In genomic region chr5:1470762-1471211, GRCh38 we compare ENCODE assay signal across 23 cellular contexts. TPM values are rescaled to one million over a fixed set of nuclear protein-coding genes. Genes with fewer than 3 reads are reported as not detected.
DNase-seq lines count a peak whose midpoint lies in the region; ATAC-seq and TF ChIP-seq lines count a peak whose summit lies in the region.
"Had no signal": no experiment of that assay in that cellular context is flagged by ENCODE, and none has a peak within 500 bp of the region (broad histone marks: within the 10 kb centered on the region; RNA-seq: fewer than 3 reads in every experiment).

No MANE protein-coding gene starts in this region.

- TF ChIP-seq POLR2A in stomach (IDR thresholded peaks at IDR 0.05) = no peak

- BruUV-seq in mammary epithelial cell (replicated peaks; lab: Mats Ljungman, UMichigan) = no TSS peak

- no peaks in the 10 kb centered on the region for H3K9me3 Mint-ChIP-seq in effector memory CD8-positive, alpha-beta T cell
- H3K9me3 Mint-ChIP-seq: activated B cell treated with CpG ODN at 0.5 μM for 24 hours, neural progenitor cell had no signal

- H3K4me1 Mint-ChIP-seq in effector memory CD8-positive, alpha-beta T cell (ENCODE audit: low read depth in 2 of 2) = peaks cover 11 to 12% of the 10 kb centered on the region in 2 donors

- WGBS in mesodermal cell (ENCODE audit: insufficient coverage in 2 of 2), 2 experiments = 91 to 97% methylated on average over 16 to 18 of the region's 18 CpGs
- WGBS in stomach, 5 donors = 50 to 63% (median 58%) methylated on average over 18 of the region's 18 CpGs
- WGBS in mammary epithelial cell (ENCODE audit: low coverage, missing lambda C conversion rate) = 86% methylated on average over 17 of the region's 18 CpGs

- H3K4me3 ChIP-seq in right atrium auricular region = no peak overlapping the region
- H3K4me3 ChIP-seq in mesodermal cell (ENCODE audit: extremely low read depth, insufficient read depth, low read length, poor library complexity, severe bottlenecking) = no peak overlapping the region
- no peak overlapping the region for H3K4me3 ChIP-seq in stomach
- H3K4me3 ChIP-seq in mammary epithelial cell (replicated peaks in 1 of 3; ENCODE audit: insufficient read depth in 1 of 3, low read depth in 2 of 3, low read length in 3 of 3) = no peak overlapping the region
- H3K4me3 ChIP-seq: A549, MG63, neural progenitor cell had no signal

- no peaks in the 10 kb centered on the region for H4K20me1 ChIP-seq in mammary epithelial cell (ENCODE audit: insufficient read depth, low read length)

- no peaks in the 10 kb centered on the region for H3K4me1 ChIP-seq in right atrium auricular region
- H3K4me1 ChIP-seq in mesodermal cell (ENCODE audit: control insufficient read depth, insufficient read depth, low read length, poor library complexity, severe bottlenecking) = peaks cover 17% of the 10 kb centered on the region
- H3K4me1 ChIP-seq in stomach = peaks cover 0 to 11% (median 0%) of the 10 kb centered on the region in 4 donors
- H3K4me1 ChIP-seq in mammary epithelial cell (ENCODE audit: insufficient read depth, low read length) = peaks cover 8% of the 10 kb centered on the region
- H3K4me1 ChIP-seq: neural progenitor cell had no signal

- CTCF ChIA-PET in mammary epithelial cell (lab: Charles Lee; ENCODE audit: low non-redundant PET) = no interaction called here

- no peaks in the 10 kb centered on the region for H3K79me2 ChIP-seq in mammary epithelial cell (ENCODE audit: insufficient read depth, low read length)

- TF ChIP-seq EP300 in stomach (IDR thresholded peaks at IDR 0.05) = no peak

- peaks cover 22% of the 10 kb centered on the region for H3K36me3 ChIP-seq in right atrium auricular region
- peaks cover 72% of the 10 kb centered on the region for H3K36me3 ChIP-seq in mesodermal cell (ENCODE audit: control insufficient read depth, insufficient read depth, low read length)
- peaks cover 20 to 94% (median 71%) of the 10 kb centered on the region in 4 donors for H3K36me3 ChIP-seq in stomach
- peaks cover 8% of the 10 kb centered on the region for H3K36me3 ChIP-seq in mammary epithelial cell (ENCODE audit: insufficient read depth, low read length)
- H3K36me3 ChIP-seq: neural progenitor cell had no signal

- H3K4me2 ChIP-seq in mammary epithelial cell (ENCODE audit: insufficient read depth, low read depth, low read length) = no peak overlapping the region
- H3K4me2 ChIP-seq: neural progenitor cell had no signal

- DNase-seq in Right ventricle myocardium inferior (ENCODE audit: missing footprints) (peak; percentile 62), right atrium auricular region (ENCODE audit: low spot score) (no peak), stomach (peak; percentile 71), Kasumi-1 (lab: John Stamatoyannopoulos, UW) (no peak), DMS79 (lab: John Stamatoyannopoulos, UW) (no peak), mammary epithelial cell (no peak)
- DNase-seq in effector memory CD8-positive, alpha-beta T cell = no peak
- DNase-seq: activated B cell treated with CpG ODN at 0.5 μM for 24 hours; activated CD4-positive, alpha-beta memory T cell treated with anti-CD3 and anti-CD28 coated beads for 36 hours; activated naive CD4-positive, alpha-beta T cell; amygdala; C1 segment of cervical spinal cord; MG63; NCI-H1694 treated with DMSO at 0.1 percent for 48 hours; NCI-H2171 treated with DMSO at 0.1 percent for 48 hours; NCI-H526; stimulated activated CD4-positive, alpha-beta T cell treated with anti-CD3 and anti-CD28 coated beads, Interleukin-4, amount 100 ng/mL, for 4 hours; T1000 had no signal

- in situ Hi-C loops in mammary epithelial cell (cut with MboI; ENCODE audit: low sequenced_read_pairs in 2 of 2) = no loop called here

- H3K27me3 ChIP-seq in right atrium auricular region (no peaks in the 10 kb centered on the region), stomach (no peaks in the 10 kb centered on the region), mammary epithelial cell (ENCODE audit: insufficient read depth, low read length) (no peaks in the 10 kb centered on the region)
- H3K27me3 ChIP-seq: MG63, neural progenitor cell had no signal

- intact Hi-C loops in Right ventricle myocardium inferior (cut with DNase I) = no loop called here
- intact Hi-C loops in stomach (cut with DNase I; ENCODE audit: low total_unique reads) = loop anchor here (10.0 kb wide), 1 partner anchor 154 kb away; no protein-coding TSS in a partner anchor
- intact Hi-C loops in mammary epithelial cell (cut with micrococcal nuclease) = loop anchor here (10.0 kb wide), 1 partner anchor 174 kb away; no protein-coding TSS in a partner anchor

- no peak for ATAC-seq in Right ventricle myocardium inferior
- no peak for ATAC-seq in effector memory CD8-positive, alpha-beta T cell (replicated peaks)

- peak overlapping the region; percentile 57 to 65 for H3K27ac Mint-ChIP-seq in effector memory CD8-positive, alpha-beta T cell
- H3K27ac Mint-ChIP-seq: activated CD4-positive, alpha-beta memory T cell treated with anti-CD3 and anti-CD28 coated beads for 36 hours; neural progenitor cell had no signal

- peaks cover 53% of the 10 kb centered on the region for H3K36me3 Mint-ChIP-seq in effector memory CD8-positive, alpha-beta T cell (ENCODE audit: insufficient read depth)

- dilution Hi-C loops in mammary epithelial cell (cut with HindIII; ENCODE audit: low sequenced_read_pairs) = loop anchor here (5.0 kb wide), 2 partner anchors 42 to 68 kb away; no protein-coding TSS in a partner anchor

- H3K4me3 Mint-ChIP-seq in effector memory CD8-positive, alpha-beta T cell = no peak overlapping the region
- H3K4me3 Mint-ChIP-seq: activated B cell treated with CpG ODN at 0.5 μM for 24 hours; activated CD4-positive, alpha-beta memory T cell treated with anti-CD3 and anti-CD28 coated beads for 36 hours; dendritic cell treated with granulocyte-macrophage colony-stimulating factor and Interleukin-4, amounts not matched to agents 40 ng/mL and 50 ng/mL, for 4 days; neural progenitor cell had no signal

- H3K27me3 Mint-ChIP-seq in effector memory CD8-positive, alpha-beta T cell = no peaks in the 10 kb centered on the region
- H3K27me3 Mint-ChIP-seq: activated B cell treated with CpG ODN at 0.5 μM for 24 hours; activated CD4-positive, alpha-beta memory T cell treated with anti-CD3 and anti-CD28 coated beads for 36 hours; dendritic cell treated with granulocyte-macrophage colony-stimulating factor and Interleukin-4, amounts not matched to agents 40 ng/mL and 50 ng/mL, for 4 days had no signal

- H3K9me3 ChIP-seq in right atrium auricular region = no peaks in the 10 kb centered on the region
- no peaks in the 10 kb centered on the region for H3K9me3 ChIP-seq in mesodermal cell (ENCODE audit: control insufficient read depth, low read length)
- no peaks in the 10 kb centered on the region for H3K9me3 ChIP-seq in stomach
- peaks cover 6% of the 10 kb centered on the region for H3K9me3 ChIP-seq in mammary epithelial cell (replicated peaks; ENCODE audit: insufficient read depth, low read length)
- H3K9me3 ChIP-seq: A549 had no signal

- H2AFZ ChIP-seq in mammary epithelial cell (ENCODE audit: low read depth, low read length) = no peak overlapping the region
- H2AFZ ChIP-seq: neural progenitor cell had no signal

- TF ChIP-seq CTCF in right atrium auricular region (IDR thresholded peaks at IDR 0.05) (no peak), stomach (IDR thresholded peaks at IDR 0.05) (no peak), mammary epithelial cell (conservative IDR thresholded peaks at IDR 0.05 in 1 of 2, IDR thresholded peaks at IDR 0.05 in 1 of 2; ENCODE audit: extremely low read depth in 1 of 2, insufficient read depth in 1 of 2, low read depth in 1 of 2, low read length in 2 of 2) (no peak)

- H3K9ac ChIP-seq in mammary epithelial cell (ENCODE audit: insufficient read depth, low read length) = no peak overlapping the region
- H3K9ac ChIP-seq: neural progenitor cell had no signal

- H3K27ac ChIP-seq in right atrium auricular region (no peak overlapping the region), mesodermal cell (ENCODE audit: low read depth, low read length, severe bottlenecking) (peak overlapping the region; percentile 78), stomach (no peak overlapping the region), mammary epithelial cell (ENCODE audit: insufficient read depth, low read depth, low read length) (no peak overlapping the region)
- H3K27ac ChIP-seq: neural progenitor cell had no signal

RNA-seq across cellular contexts. Expression of gene SLC6A3, which starts 25.5 kb away (rescaled TPM):
- total RNA-seq in Right ventricle myocardium inferior (not detected), right atrium auricular region (under 1 TPM in 1 of 2 donors, not detected in 1; 0.16 TPM), stomach (not detected), mammary epithelial cell (not detected)
- not detected for polyA plus RNA-seq in mesodermal cell (2013, experiment 1 of 2)
- not detected for polyA plus RNA-seq in mesodermal cell (2013, experiment 2 of 2)
- polyA plus RNA-seq in stomach (under 1 TPM in 1 of 3 donors, not detected in 2; 0.05 TPM), mammary epithelial cell (not detected)
- not detected for polyA minus RNA-seq in mammary epithelial cell
- total RNA-seq: activated CD4-positive, alpha-beta memory T cell treated with anti-CD3 and anti-CD28 coated beads for 36 hours; urinary bladder had no signal

RNA-seq across cellular contexts. Expression of gene LPCAT1, which starts 53.0 kb away (rescaled TPM):
- total RNA-seq in Right ventricle myocardium inferior (13.4 TPM), right atrium auricular region (10 to 100 TPM; 13.2 to 18.1 TPM), stomach (100 to 1,000 TPM in 1 of 5 donors, 10 to 100 TPM in 4; 13.4 to 229 (median 17.4) TPM), mammary epithelial cell (10 to 100 TPM; 37.1 to 43.5 TPM)
- 60.5 TPM for polyA plus RNA-seq in mesodermal cell (2013, experiment 1 of 2)
- 52.3 TPM for polyA plus RNA-seq in mesodermal cell (2013, experiment 2 of 2)
- polyA plus RNA-seq in stomach (10 to 100 TPM in 2 of 3 donors, 1 to 10 TPM in 1; 5.2 to 11.8 (median 11.6) TPM), mammary epithelial cell (50.3 TPM)
- polyA minus RNA-seq in mammary epithelial cell = 35.9 TPM

Comparison
In these comparisons a context has a peak if more than half of its experiments do, and no peak if none do; other contexts are left out.
1. DNase-seq: peak in Right ventricle myocardium inferior (single experiment) and stomach (single experiment); none in right atrium auricular region (single experiment), effector memory CD8-positive, alpha-beta T cell (0 of 3), Kasumi-1 (0 of 2), DMS79 (single experiment) and mammary epithelial cell (single experiment).